1 cellular context compared by ENCODE assay signal in genomic region chr1:84208935-84209334, GRCh38.
TF ChIP-seq lines count a peak whose summit lies in the region.

No MANE protein-coding gene starts in this region.

TF ChIP-seq in H1, 55 proteins besides CTCF, POLR2A, EP300 and RAD21 (continued from another document):
- TF ChIP-seq ATF3 (IDR thresholded peaks at IDR 0.05; ENCODE audit: insufficient read depth, low read depth, low read length) (no peak), TBP (IDR thresholded peaks at IDR 0.05; ENCODE audit: low read depth, low read length) (no peak), CBX5 (IDR thresholded peaks at IDR 0.05; ENCODE audit: low read depth, low read length) (no peak), SIX5 (IDR thresholded peaks at IDR 0.05; ENCODE audit: low read depth, low read length) (no peak), CBX8 (IDR thresholded peaks at IDR 0.05; ENCODE audit: borderline replicate concordance, low read depth, low read length) (no peak), KDM5A (IDR thresholded peaks at IDR 0.05; ENCODE audit: low read length) (no peak), SAP30 (IDR thresholded peaks at IDR 0.05; ENCODE audit: insufficient read depth, insufficient replicate concordance, low read length) (no peak), BACH1 (IDR thresholded peaks at IDR 0.05; ENCODE audit: low read length) (no peak), SIRT6 (IDR thresholded peaks at IDR 0.05; ENCODE audit: low read length) (no peak), TCF12 (IDR thresholded peaks at IDR 0.05; ENCODE audit: low read depth, low read length) (no peak)
- TF ChIP-seq, protein P1, sequence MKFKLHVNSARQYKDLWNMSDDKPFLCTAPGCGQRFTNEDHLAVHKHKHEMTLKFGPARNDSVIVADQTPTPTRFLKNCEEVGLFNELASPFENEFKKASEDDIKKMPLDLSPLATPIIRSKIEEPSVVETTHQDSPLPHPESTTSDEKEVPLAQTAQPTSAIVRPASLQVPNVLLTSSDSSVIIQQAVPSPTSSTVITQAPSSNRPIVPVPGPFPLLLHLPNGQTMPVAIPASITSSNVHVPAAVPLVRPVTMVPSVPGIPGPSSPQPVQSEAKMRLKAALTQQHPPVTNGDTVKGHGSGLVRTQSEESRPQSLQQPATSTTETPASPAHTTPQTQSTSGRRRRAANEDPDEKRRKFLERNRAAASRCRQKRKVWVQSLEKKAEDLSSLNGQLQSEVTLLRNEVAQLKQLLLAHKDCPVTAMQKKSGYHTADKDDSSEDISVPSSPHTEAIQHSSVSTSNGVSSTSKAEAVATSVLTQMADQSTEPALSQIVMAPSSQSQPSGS (IDR thresholded peaks at IDR 0.05; ENCODE audit: low read length) = no peak
- TF ChIP-seq, protein P2, sequence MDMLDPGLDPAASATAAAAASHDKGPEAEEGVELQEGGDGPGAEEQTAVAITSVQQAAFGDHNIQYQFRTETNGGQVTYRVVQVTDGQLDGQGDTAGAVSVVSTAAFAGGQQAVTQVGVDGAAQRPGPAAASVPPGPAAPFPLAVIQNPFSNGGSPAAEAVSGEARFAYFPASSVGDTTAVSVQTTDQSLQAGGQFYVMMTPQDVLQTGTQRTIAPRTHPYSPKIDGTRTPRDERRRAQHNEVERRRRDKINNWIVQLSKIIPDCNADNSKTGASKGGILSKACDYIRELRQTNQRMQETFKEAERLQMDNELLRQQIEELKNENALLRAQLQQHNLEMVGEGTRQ (IDR thresholded peaks at IDR 0.05; ENCODE audit: low read length) = no peak
